Comparison of ENCODE assay signal across 1 cellular context in genomic region chr11:128483211-128483788, GRCh38.
TF ChIP-seq lines count a peak whose summit lies in the region.

No MANE protein-coding gene starts in this region.

TF ChIP-seq in GM12878, 131 proteins besides CTCF, POLR2A, EP300 and RAD21 (continued from another document):
- TF ChIP-seq SKIL (IDR thresholded peaks at IDR 0.05; ENCODE audit: low read depth, poor library complexity, severe bottlenecking) (peak; percentile 22), MEF2B (IDR thresholded peaks at IDR 0.05; ENCODE audit: partially characterized antibody, poor library complexity, severe bottlenecking) (peak; percentile 63), CREB1 (IDR thresholded peaks at IDR 0.05; ENCODE audit: low read depth) (peak; percentile 0; the same call in 1 of the 2 replicates), RUNX3 (IDR thresholded peaks at IDR 0.05; ENCODE audit: low read length) (peak; percentile 48; the same call in 1 of the 2 replicates), ZNF217 (IDR thresholded peaks at IDR 0.05) (no peak), TBL1XR1 (IDR thresholded peaks at IDR 0.05; ENCODE audit: low read depth, low read length) (peak; percentile 70; the same call in 1 of the 2 replicates), CHD2 (IDR thresholded peaks at IDR 0.05; ENCODE audit: borderline replicate concordance, low read depth, low read length) (no peak), BMI1 (IDR thresholded peaks at IDR 0.05; ENCODE audit: borderline replicate concordance) (no peak), NFIC (IDR thresholded peaks at IDR 0.05; ENCODE audit: low read depth, low read length) (peak; percentile 41; the same call in 1 of the 2 replicates), DPF2 (IDR thresholded peaks at IDR 0.05) (peak; percentile 34; the same call in 1 of the 2 replicates), CREM (IDR thresholded peaks at IDR 0.05; ENCODE audit: low read depth) (no peak), ZNF687 (IDR thresholded peaks at IDR 0.05) (peak; percentile 47; the same call in 1 of the 2 replicates), TCF7 (IDR thresholded peaks at IDR 0.05; ENCODE audit: borderline replicate concordance) (0 out of 2 replicates have a peak, but pooled peaks have one; percentile 27), MEF2A (IDR thresholded peaks at IDR 0.05; ENCODE audit: insufficient read depth, low read depth, low read length) (peak; percentile 70), HDGF (IDR thresholded peaks at IDR 0.05) (0 out of 2 replicates have a peak, but pooled peaks have one; percentile 13), POLR2AphosphoS5 (IDR thresholded peaks at IDR 0.05; ENCODE audit: low read length) (no peak), IKZF1 (conservative IDR thresholded peaks at IDR 0.05) (peak; percentile 65; the same call in 1 of the 2 replicates), JUNB (IDR thresholded peaks at IDR 0.05) (peak; percentile 60; the same call in 1 of the 2 replicates), BCLAF1 (IDR thresholded peaks at IDR 0.05) (no peak), EED (IDR thresholded peaks at IDR 0.05; ENCODE audit: low read depth) (peak; percentile 76), MTA3 (IDR thresholded peaks at IDR 0.05; ENCODE audit: borderline replicate concordance, low read length) (peak; percentile 55; the same call in 1 of the 2 replicates), NR2F1 (conservative IDR thresholded peaks at IDR 0.05) (peak; percentile 62), RELB (IDR thresholded peaks at IDR 0.05; ENCODE audit: low read depth) (peak; percentile 75; the same call in 1 of the 2 replicates), MTA2 (IDR thresholded peaks at IDR 0.05; ENCODE audit: low read depth) (peak; percentile 38; the same call in 1 of the 2 replicates), YY1 (IDR thresholded peaks at IDR 0.05; ENCODE audit: low read depth, low read length) (peak; percentile 69; the same call in 1 of the 2 replicates)
